ENCODE assay signal across 8 cellular contexts in genomic region chr6:145887969-145888368, GRCh38.
A peak's percentile ranks its signal among the peaks of the same experiment; 100 is the strongest.
DNase-seq lines count a peak whose midpoint lies in the region; ATAC-seq and TF ChIP-seq lines count a peak whose summit lies in the region.

No MANE protein-coding gene starts in this region.

- DNase-seq in D341Med (ENCODE audit: low spot score): peak; percentile 29
- peak; percentile 32 for DNase-seq in activated naive CD4-positive, alpha-beta T cell treated with anti-CD3 and anti-CD28 coated beads, Interleukin-2, amount 10 ng/mL, durations not matched to agents 7 days and 5 days
- peak; percentile 27 for DNase-seq in left kidney (ENCODE audit: low read depth, low spot score)
- no peak for DNase-seq in medulla oblongata (ENCODE audit: extremely low spot score)
- no peak for DNase-seq in lower leg skin (ENCODE audit: low spot score in 2 of 2)
- DNase-seq in foreskin melanocyte: no peak

- H3K27ac ChIP-seq in HEK293 (ENCODE audit: extremely low read depth, low read depth, low read length): no peak overlapping the region

- peaks cover 6% of the 10 kb centered on the region; the same call in 1 of the 2 replicates for H3K4me1 ChIP-seq in HEK293 (ENCODE audit: control insufficient read depth, insufficient read depth, low read length)

- CTCF ChIA-PET in HEK293 (lab: Yijun Ruan, JAX): interaction anchor here (0.6 to 0.7 kb wide), 2 partner anchors 25 to 691 kb away, joined by 3 read pairs; no protein-coding TSS in a partner anchor
- CTCF ChIA-PET in activated naive CD4-positive, alpha-beta T cell treated with anti-CD3 and anti-CD28 coated beads, Interleukin-2, amount 10 ng/mL, durations not matched to agents 7 days and 5 days (lab: Charles Lee): no interaction called here

- 56 to 63% methylated on average over 3 of the region's 3 CpGs for WGBS in lower leg skin, 2 donors

- peaks cover 12% of the 10 kb centered on the region for H3K36me3 Mint-ChIP-seq in activated naive CD4-positive, alpha-beta T cell treated with anti-CD3 and anti-CD28 coated beads, Interleukin-2, amount 10 ng/mL, durations not matched to agents 7 days and 5 days

- H3K4me3 Mint-ChIP-seq in activated naive CD4-positive, alpha-beta T cell treated with anti-CD3 and anti-CD28 coated beads, Interleukin-2, amount 10 ng/mL, durations not matched to agents 7 days and 5 days: no peak overlapping the region

- H3K4me3 ChIP-seq in HEK293 (ENCODE audit: low read depth, low read length) (no peak overlapping the region), lower leg skin (ENCODE audit: low read depth, poor library complexity, severe bottlenecking) (no peak overlapping the region)

- POLR2A ChIA-PET in HEK293 (lab: Yijun Ruan, JAX): no interaction called here

- no peak for ATAC-seq in HG02981 (IDR thresholded peaks at IDR 0.05; ENCODE audit: unreplicated experiment)

- peaks cover 9 to 50% of the 10 kb centered on the region in 2 experiments for H3K36me3 ChIP-seq in HEK293 (ENCODE audit: control insufficient read depth in 2 of 2, insufficient read depth in 1 of 2, low read length in 2 of 2)

- TF ChIP-seq POLR2A in lower leg skin (IDR thresholded peaks at IDR 0.05): no peak

- H3K9me3 Mint-ChIP-seq in activated naive CD4-positive, alpha-beta T cell treated with anti-CD3 and anti-CD28 coated beads, Interleukin-2, amount 10 ng/mL, durations not matched to agents 7 days and 5 days: no peaks in the 10 kb centered on the region

- intact Hi-C loops in lower leg skin (cut with DNase I; ENCODE audit: low total_unique reads): no loop called here

- TF ChIP-seq CTCF in HEK293 (tag by site-specific recombination; IDR thresholded peaks at IDR 0.05): no peak; the same call in 1 of the 2 replicates
- TF ChIP-seq CTCF in lower leg skin (IDR thresholded peaks at IDR 0.05): no peak

- no peaks in the 10 kb centered on the region for H3K27me3 Mint-ChIP-seq in activated naive CD4-positive, alpha-beta T cell treated with anti-CD3 and anti-CD28 coated beads, Interleukin-2, amount 10 ng/mL, durations not matched to agents 7 days and 5 days

- H3K9me3 ChIP-seq in HEK293 (ENCODE audit: control insufficient read depth, insufficient read depth, low read depth, low read length): no peaks in the 10 kb centered on the region

- no peaks in the 10 kb centered on the region for H3K4me1 Mint-ChIP-seq in activated naive CD4-positive, alpha-beta T cell treated with anti-CD3 and anti-CD28 coated beads, Interleukin-2, amount 10 ng/mL, durations not matched to agents 7 days and 5 days

- no peak overlapping the region for H3K27ac Mint-ChIP-seq in activated naive CD4-positive, alpha-beta T cell treated with anti-CD3 and anti-CD28 coated beads, Interleukin-2, amount 10 ng/mL, durations not matched to agents 7 days and 5 days

TF ChIP-seq in HEK293, 187 proteins besides CTCF, POLR2A, EP300 and RAD21:
- TF ChIP-seq ZNF501 (tag by site-specific recombination; IDR thresholded peaks at IDR 0.05) (no peak), GLI4 (tag by site-specific recombination; IDR thresholded peaks at IDR 0.05) (no peak), ZNF654 (tag by site-specific recombination; IDR thresholded peaks at IDR 0.05; ENCODE audit: low read depth) (peak; percentile 51), GLIS2 (tag by site-specific recombination; IDR thresholded peaks at IDR 0.05) (no peak), ZNF37A (tag by site-specific recombination; IDR thresholded peaks at IDR 0.05) (no peak), ZBTB1 (tag by site-specific recombination; IDR thresholded peaks at IDR 0.05) (no peak), TSHZ1 (tag by site-specific recombination; IDR thresholded peaks at IDR 0.05; ENCODE audit: borderline replicate concordance) (no peak)
- TF ChIP-seq, protein P1, sequence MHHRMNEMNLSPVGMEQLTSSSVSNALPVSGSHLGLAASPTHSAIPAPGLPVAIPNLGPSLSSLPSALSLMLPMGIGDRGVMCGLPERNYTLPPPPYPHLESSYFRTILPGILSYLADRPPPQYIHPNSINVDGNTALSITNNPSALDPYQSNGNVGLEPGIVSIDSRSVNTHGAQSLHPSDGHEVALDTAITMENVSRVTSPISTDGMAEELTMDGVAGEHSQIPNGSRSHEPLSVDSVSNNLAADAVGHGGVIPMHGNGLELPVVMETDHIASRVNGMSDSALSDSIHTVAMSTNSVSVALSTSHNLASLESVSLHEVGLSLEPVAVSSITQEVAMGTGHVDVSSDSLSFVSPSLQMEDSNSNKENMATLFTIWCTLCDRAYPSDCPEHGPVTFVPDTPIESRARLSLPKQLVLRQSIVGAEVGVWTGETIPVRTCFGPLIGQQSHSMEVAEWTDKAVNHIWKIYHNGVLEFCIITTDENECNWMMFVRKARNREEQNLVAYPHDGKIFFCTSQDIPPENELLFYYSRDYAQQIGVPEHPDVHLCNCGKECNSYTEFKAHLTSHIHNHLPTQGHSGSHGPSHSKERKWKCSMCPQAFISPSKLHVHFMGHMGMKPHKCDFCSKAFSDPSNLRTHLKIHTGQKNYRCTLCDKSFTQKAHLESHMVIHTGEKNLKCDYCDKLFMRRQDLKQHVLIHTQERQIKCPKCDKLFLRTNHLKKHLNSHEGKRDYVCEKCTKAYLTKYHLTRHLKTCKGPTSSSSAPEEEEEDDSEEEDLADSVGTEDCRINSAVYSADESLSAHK (tag by site-specific recombination; IDR thresholded peaks at IDR 0.05): no peak

Comparison
In these comparisons a context has a peak if more than half of its experiments do, and no peak if none do; other contexts are left out.
1. DNase-seq: peak in D341Med (single experiment), activated naive CD4-positive, alpha-beta T cell treated with anti-CD3 and anti-CD28 coated beads, Interleukin-2, amount 10 ng/mL, durations not matched to agents 7 days and 5 days (single experiment) and left kidney (single experiment); none in medulla oblongata (single experiment), lower leg skin (0 of 2) and foreskin melanocyte (single experiment).